Comparison of ENCODE assay signal across 16 cellular contexts in the genomic region with DNA sequence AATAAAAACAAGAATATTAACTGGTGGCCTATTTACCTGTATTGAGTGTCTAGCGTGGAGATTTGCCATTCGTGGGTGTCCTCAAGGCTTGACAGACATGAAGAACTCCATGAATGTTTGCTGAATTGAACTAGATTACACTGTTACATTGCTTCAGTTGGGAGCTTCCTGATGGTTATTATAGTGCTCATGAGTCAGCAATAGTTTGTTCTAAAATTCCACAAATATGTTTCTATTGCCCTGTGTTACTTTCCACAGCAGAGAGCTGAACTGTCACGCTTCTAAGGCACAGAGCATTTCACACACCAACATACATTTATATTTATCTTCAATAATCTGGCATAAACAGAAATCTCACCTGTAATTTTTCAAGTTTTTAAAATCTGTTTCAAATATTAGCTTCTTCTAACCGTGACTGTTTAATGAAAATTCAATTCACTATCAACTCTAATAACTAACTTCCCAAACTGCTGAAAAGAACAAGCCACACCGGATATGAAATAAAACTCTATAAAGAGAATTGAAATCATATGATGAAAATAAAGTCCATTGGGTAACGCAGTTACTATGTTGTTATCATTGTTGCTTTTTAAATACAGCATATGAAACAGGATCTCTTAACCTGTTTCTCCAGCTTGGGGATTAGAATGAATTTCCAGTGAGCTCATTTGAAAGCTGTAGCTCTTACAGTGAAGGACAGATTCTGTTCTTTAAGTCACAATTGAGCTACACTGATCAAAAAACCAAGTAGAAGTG.
A peak's percentile ranks its signal among the peaks of the same experiment; 100 is the strongest.
DNase-seq lines count a peak whose midpoint lies in the region; ATAC-seq lines count a peak whose summit lies in the region.
"Had no signal": no experiment of that assay in that cellular context is flagged by ENCODE, and none has a peak within 500 bp of the region (broad histone marks: within the 10 kb centered on the region; RNA-seq: fewer than 3 reads in every experiment).

No MANE protein-coding gene starts in this region.

- no peak overlapping the region for H3K14ac ChIP-seq in mesenchymal stem cell (ENCODE audit: low read length in 2 of 2)

- no peak overlapping the region for H2BK12ac ChIP-seq in mesenchymal stem cell (ENCODE audit: low read length in 2 of 2)

- H3K27me3 Mint-ChIP-seq in T-helper 17 cell = no peaks in the 10 kb centered on the region

- H2BK15ac ChIP-seq in mesenchymal stem cell (ENCODE audit: low read depth, poor library complexity, severe bottlenecking) (no peak overlapping the region), mesendoderm (replicated peaks; ENCODE audit: low read depth) (no peak overlapping the region)

- H3K23ac ChIP-seq in mesenchymal stem cell (ENCODE audit: low read length in 2 of 2) (no peak overlapping the region), mesendoderm (ENCODE audit: low read length) (no peak overlapping the region)

- WGBS in mesenchymal stem cell = 85% methylated on average over 4 of the region's 6 CpGs
- 100% methylated on average over 2 of the region's 6 CpGs for WGBS in mesendoderm (ENCODE audit: extremely low coverage, insufficient coverage, low lambda C conversion rate)

- H3K4me3 Mint-ChIP-seq in T-helper 17 cell = no peak overlapping the region

- H4K91ac ChIP-seq in mesenchymal stem cell (ENCODE audit: low read length) = no peak overlapping the region

- H3K18ac ChIP-seq in mesenchymal stem cell (ENCODE audit: low read depth in 1 of 2, low read length in 2 of 2) = no peak overlapping the region
- no peak overlapping the region for H3K18ac ChIP-seq in mesendoderm (ENCODE audit: low read length)

- DNase-seq in AG08395 (ENCODE audit: low spot score) = peak; percentile 18
- peak; percentile 43 for DNase-seq in HCEC 1CT
- DNase-seq in ecto neural progenitor cell (ENCODE audit: low spot score) = peak; percentile 8
- DNase-seq in mesenchymal stem cell = peak; percentile 21
- DNase-seq in mesendoderm = no peak
- no peak for DNase-seq in foreskin melanocyte
- DNase-seq in T-helper 17 cell = no peak
- DNase-seq: activated CD4-positive, CD25-positive, alpha-beta regulatory T cell; activated T-cell treated with anti-CD3 and anti-CD28 coated beads, Interleukin-2, amount 50 U/mL, for 48 hours; GF-D8; KBM-7; NCI-H82 had no signal

- H2AFZ ChIP-seq in mesenchymal stem cell (ENCODE audit: low read depth, low read length) = no peak overlapping the region

- H3K4ac ChIP-seq in mesenchymal stem cell (ENCODE audit: low read depth in 1 of 2, low read length in 2 of 2) (no peak overlapping the region), mesendoderm (ENCODE audit: low read depth, low read length) (no peak overlapping the region)

- H3K79me2 ChIP-seq in mesendoderm (ENCODE audit: control insufficient read depth, insufficient read depth, low read length) = no peaks in the 10 kb centered on the region

- H3K27me3 ChIP-seq in mesenchymal stem cell (ENCODE audit: control insufficient read depth in 1 of 2, insufficient read depth in 1 of 2, low read length in 2 of 2) (peaks cover 4 to 7% of the 10 kb centered on the region in 2 experiments), mesendoderm (ENCODE audit: insufficient read depth, low read length, poor library complexity) (no peaks in the 10 kb centered on the region)
- H3K27me3 ChIP-seq: ascending aorta, BLaER1 had no signal

- no peak overlapping the region for H3K56ac ChIP-seq in mesendoderm (ENCODE audit: low read length)

- H2BK5ac ChIP-seq in mesenchymal stem cell (ENCODE audit: low read depth, low read length, poor library complexity, severe bottlenecking) = no peak overlapping the region
- no peak overlapping the region for H2BK5ac ChIP-seq in mesendoderm (ENCODE audit: low read length)

- no peak overlapping the region for H3K27ac Mint-ChIP-seq in T-helper 17 cell

- no peaks in the 10 kb centered on the region for H3K79me1 ChIP-seq in mesenchymal stem cell (replicated peaks; ENCODE audit: low read length, poor library complexity, severe bottlenecking)
- H3K79me1 ChIP-seq in mesendoderm (ENCODE audit: low read length) = no peaks in the 10 kb centered on the region

- no peak overlapping the region for H4K8ac ChIP-seq in mesenchymal stem cell (ENCODE audit: low read length)
- no peak overlapping the region for H4K8ac ChIP-seq in mesendoderm (ENCODE audit: low read depth, low read length)

- H2AK5ac ChIP-seq in mesenchymal stem cell (ENCODE audit: low read length, severe bottlenecking) (no peak overlapping the region), mesendoderm (ENCODE audit: low read length) (no peak overlapping the region)

- peaks cover 7% of the 10 kb centered on the region for H3K4me1 Mint-ChIP-seq in T-helper 17 cell

- H3K9ac ChIP-seq in mesenchymal stem cell (ENCODE audit: low read length) (no peak overlapping the region), mesendoderm (ENCODE audit: low read length) (no peak overlapping the region)
- H3K9ac ChIP-seq: BLaER1 had no signal

- H3K4me1 ChIP-seq in mesenchymal stem cell (ENCODE audit: control insufficient read depth, insufficient read depth, low read depth, low read length) (peaks cover 2% of the 10 kb centered on the region), mesendoderm (ENCODE audit: control insufficient read depth, low read depth, low read length) (no peaks in the 10 kb centered on the region)
- H3K4me1 ChIP-seq: ascending aorta had no signal

- no peaks in the 10 kb centered on the region for H3K9me3 ChIP-seq in mesenchymal stem cell (ENCODE audit: control insufficient read depth, low read length)
- no peaks in the 10 kb centered on the region for H3K9me3 ChIP-seq in T-helper 17 cell (ENCODE audit: control insufficient read depth, low read length, poor library complexity, severe bottlenecking)
- H3K9me3 ChIP-seq: ascending aorta had no signal

- no peak overlapping the region for H3K27ac ChIP-seq in mesenchymal stem cell (ENCODE audit: low read length, poor library complexity, severe bottlenecking)
- no peak overlapping the region for H3K27ac ChIP-seq in mesendoderm (ENCODE audit: low read depth, low read length)
- H3K27ac ChIP-seq: ascending aorta, BLaER1 had no signal

- H3K4me3 ChIP-seq in mesenchymal stem cell (ENCODE audit: insufficient read depth in 1 of 2, low read depth in 1 of 2, low read length in 2 of 2) (no peak overlapping the region), mesendoderm (ENCODE audit: low read length) (no peak overlapping the region)
- H3K4me3 ChIP-seq: ascending aorta, BLaER1 had no signal

- H3K36me3 ChIP-seq in mesenchymal stem cell (ENCODE audit: control insufficient read depth in 1 of 2, insufficient read depth in 2 of 2, low read depth in 1 of 2, low read length in 2 of 2) (no peaks in the 10 kb centered on the region), mesendoderm (ENCODE audit: control insufficient read depth, insufficient read depth, low read length) (no peaks in the 10 kb centered on the region)
- H3K36me3 ChIP-seq: ascending aorta had no signal

- H3K4me2 ChIP-seq in mesenchymal stem cell (ENCODE audit: low read length, poor library complexity, severe bottlenecking) (no peak overlapping the region), mesendoderm (ENCODE audit: low read length) (no peak overlapping the region)
- H3K4me2 ChIP-seq: BLaER1 had no signal

- no peak for ATAC-seq in GM21526 (IDR thresholded peaks at IDR 0.05; ENCODE audit: low FRiP score, unreplicated experiment)
- no peak for ATAC-seq in T-helper 17 cell
- ATAC-seq: sciatic nerve had no signal

- H2BK120ac ChIP-seq in mesenchymal stem cell (ENCODE audit: low read depth, low read length) (no peak overlapping the region), mesendoderm (ENCODE audit: low read depth, low read length) (no peak overlapping the region)

- H4K5ac ChIP-seq in mesendoderm (ENCODE audit: low read length) = no peak overlapping the region

- H3K36me3 Mint-ChIP-seq in T-helper 17 cell (ENCODE audit: low read depth) = peaks cover 7% of the 10 kb centered on the region

Comparison
In these comparisons a context has a peak if more than half of its experiments do, and no peak if none do; other contexts are left out.
1. DNase-seq: peak in AG08395 (single experiment), HCEC 1CT (single experiment), ecto neural progenitor cell (single experiment) and mesenchymal stem cell (single experiment); none in mesendoderm (single experiment), foreskin melanocyte (single experiment) and T-helper 17 cell (0 of 3).